Comparison of ENCODE assay signal across 23 cellular contexts in the genomic region with DNA sequence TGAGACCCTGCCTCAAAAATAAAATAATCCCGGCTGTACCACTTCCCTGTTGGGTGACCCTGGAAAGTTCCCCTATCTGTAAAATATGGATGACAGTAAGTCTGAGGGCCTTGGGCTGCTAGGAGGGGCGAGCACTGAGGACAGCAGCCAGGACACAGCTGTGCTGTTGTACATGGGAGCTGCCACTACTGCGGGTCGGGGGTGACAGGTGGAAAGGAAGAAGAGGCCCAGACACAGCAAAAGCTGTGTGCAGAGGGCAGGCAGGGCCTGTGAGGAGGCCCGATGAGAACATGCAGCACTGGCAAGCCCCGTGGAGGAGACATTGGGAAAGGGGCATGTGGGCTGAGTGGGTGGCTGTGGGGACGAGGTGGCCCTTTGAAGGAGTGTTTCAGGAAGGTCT. TPM values are rescaled to one million over a fixed set of nuclear protein-coding genes. Genes with fewer than 3 reads are reported as not detected.
A peak's percentile ranks its signal among the peaks of the same experiment; 100 is the strongest.
DNase-seq lines count a peak whose midpoint lies in the region; ATAC-seq, FAIRE-seq and TF ChIP-seq lines count a peak whose summit lies in the region.
"Had no signal": no experiment of that assay in that cellular context is flagged by ENCODE, and none has a peak within 500 bp of the region (broad histone marks: within the 10 kb centered on the region; RNA-seq: fewer than 3 reads in every experiment).

No MANE protein-coding gene starts in this region.

- peak overlapping the region; percentile 28 for H2AK5ac ChIP-seq in neuronal stem cell (ENCODE audit: low read depth, low read length)

- H3K27ac ChIP-seq in HepG2 (ENCODE audit: extremely low read length, insufficient read depth, low read length) (no peak overlapping the region), right lobe of liver (no peak overlapping the region), adrenal gland (peak overlapping the region in 3 of 5 donors; percentile 47 to 72 (median 57)), neuronal stem cell (replicated peaks; ENCODE audit: low read length) (no peak overlapping the region)
- H3K27ac ChIP-seq: HL-60, Peyer's patch had no signal

- H3K27me3 ChIP-seq in HepG2 (ENCODE audit: control insufficient read depth in 1 of 2, insufficient read depth in 2 of 2, low read length in 2 of 2) (peaks cover 23 to 64% of the 10 kb centered on the region in 2 experiments), right lobe of liver (no peaks in the 10 kb centered on the region), adrenal gland (no peaks in the 10 kb centered on the region), neuronal stem cell (ENCODE audit: control insufficient read depth in 3 of 3, insufficient read depth in 3 of 3, low read depth in 1 of 3, low read length in 3 of 3) (peaks cover 0 to 11% (median 0%) of the 10 kb centered on the region in 3 experiments)
- H3K27me3 ChIP-seq: ascending aorta, Peyer's patch had no signal

- H2BK120ac ChIP-seq in neuronal stem cell (ENCODE audit: low read depth, low read length): no peak overlapping the region

- TF ChIP-seq CTCF in HepG2 (CRISPR knock-in tag; IDR thresholded peaks at IDR 0.05): no peak
- TF ChIP-seq CTCF in right lobe of liver (IDR thresholded peaks at IDR 0.05): no peak
- TF ChIP-seq CTCF in adrenal gland (IDR thresholded peaks at IDR 0.05): no peak

- peak; percentile 9; the same call in 2 of the 3 replicates for ATAC-seq in HepG2
- ATAC-seq in right lobe of liver: no peak
- ATAC-seq in GM21717 (IDR thresholded peaks at IDR 0.05; ENCODE audit: unreplicated experiment): no peak
- ATAC-seq: activated CD8-positive, alpha-beta T cell treated with anti-CD3 and anti-CD28 coated beads, Interleukin-2, amount 10 ng/mL, durations not matched to agents 7 days and 5 days; effector memory CD8-positive, alpha-beta T cell; stimulated activated naive B cell treated with anti-CD40 and anti-IgM and Interleukin-4, amounts not matched to agents 10 μg/mL and 1 μg/mL and 100 μg/mL, for 72 hours had no signal

- intact Hi-C loops in HepG2 (cut with micrococcal nuclease; ENCODE audit: unreplicated experiment) (no loop called here), right lobe of liver (cut with DNase I) (no loop called here), adrenal gland (cut with DNase I) (no loop called here)

- no peaks in the 10 kb centered on the region for H4K20me1 ChIP-seq in HepG2 (ENCODE audit: insufficient read depth, low read length)

- H3K4me3 ChIP-seq in HepG2 (replicated peaks in 1 of 3; ENCODE audit: insufficient read depth in 1 of 3, low read depth in 2 of 3, low read length in 3 of 3) (no peak overlapping the region), right lobe of liver (no peak overlapping the region), adrenal gland (no peak overlapping the region), neuronal stem cell (ENCODE audit: low read length in 2 of 2) (no peak overlapping the region)
- H3K4me3 ChIP-seq: ascending aorta, Peyer's patch had no signal

- 3% methylated on average over 7 of the region's 7 CpGs for WGBS in HepG2 (ENCODE audit: low lambda C conversion rate)
- 80% methylated on average over 4 of the region's 7 CpGs for WGBS in right lobe of liver (ENCODE audit: insufficient coverage, low coverage, low lambda C conversion rate, missing lambda C conversion rate)
- 70 to 77% (median 73%) methylated on average over 5 to 7 of the region's 7 CpGs for WGBS in adrenal gland, 4 donors
- no CpG with 5 or more reads among the region's 7 CpGs for WGBS in neuronal stem cell (ENCODE audit: extremely low coverage in 2 of 2, insufficient read length in 2 of 2, insufficient replicate concordance in 1 of 2), 2 donors

- TF ChIP-seq RAD21 in HepG2 (CRISPR knock-in tag; IDR thresholded peaks at IDR 0.05): no peak

- no peak overlapping the region for H2AFZ ChIP-seq in HepG2 (ENCODE audit: low read length)
- no peak overlapping the region for H2AFZ ChIP-seq in neuronal stem cell (ENCODE audit: low read length)

- H3K4me2 ChIP-seq in HepG2 (ENCODE audit: low read depth, low read length) (no peak overlapping the region), neuronal stem cell (ENCODE audit: insufficient read depth, low read length, poor library complexity, severe bottlenecking) (no peak overlapping the region)

- no peak for DNase-seq in HepG2 (ENCODE audit: low spot score)
- DNase-seq in right lobe of liver: no peak
- DNase-seq in adrenal gland: no peak
- no peak for DNase-seq in neuronal stem cell (ENCODE audit: low spot score)
- no peak for DNase-seq in DMS 273 (lab: John Stamatoyannopoulos, UW; ENCODE audit: unreplicated experiment)
- no peak for DNase-seq in activated CD8-positive, alpha-beta memory T cell treated with anti-CD3 and anti-CD28 coated beads, Interleukin-2, amount 50 U/mL, for 48 hours
- DNase-seq: activated CD8-positive, alpha-beta T cell treated with anti-CD3 and anti-CD28 coated beads, Interleukin-2, amount 10 ng/mL, durations not matched to agents 7 days and 5 days; caudate nucleus; effector memory CD8-positive, alpha-beta T cell; H7; immature natural killer cell; Karpas-422; NCI-H1436; NCI-H2081; NCI-H2227 treated with DMSO at 0.1 percent for 48 hours; NCI-H526 treated with DMSO at 0.1 percent for 48 hours; Peyer's patch; SHP77 treated with DMSO at 0.1 percent for 48 hours; stimulated activated naive B cell treated with anti-CD40 and anti-IgM and Interleukin-4, amounts not matched to agents 10 μg/mL and 1 μg/mL and 100 μg/mL, for 72 hours had no signal

- H3K23ac ChIP-seq in neuronal stem cell (ENCODE audit: low read depth, low read length, poor library complexity): no peak overlapping the region

- H3K4ac ChIP-seq in neuronal stem cell (ENCODE audit: low read length): peak overlapping the region; percentile 5

- no peak overlapping the region for H4K91ac ChIP-seq in neuronal stem cell (ENCODE audit: low read depth, low read length, poor library complexity)

- in situ Hi-C loops in HepG2 (cut with HindIII; ENCODE audit: extremely low pct_ligation_motif_present, low pct_unique_long_range_greater_than_20kb): no loop called here

- H3K36me3 ChIP-seq in HepG2 (replicated peaks in 1 of 2; ENCODE audit: control insufficient read depth in 1 of 2, insufficient read depth in 2 of 2, low read length in 2 of 2) (no peaks in the 10 kb centered on the region), right lobe of liver (no peaks in the 10 kb centered on the region), adrenal gland (replicated peaks in 1 of 2) (no peaks in the 10 kb centered on the region), neuronal stem cell (replicated peaks in 1 of 2; ENCODE audit: control insufficient read depth in 2 of 2, insufficient read depth in 2 of 2, low read length in 2 of 2) (no peaks in the 10 kb centered on the region)
- H3K36me3 ChIP-seq: ascending aorta, Peyer's patch had no signal

- FAIRE-seq in HepG2 (lab: Jason Lieb, UNC): no peak
- FAIRE-seq: GM12891 had no signal

- CTCF ChIA-PET in HepG2 (lab: Yijun Ruan, JAX; ENCODE audit: low intra/inter-chr PET ratio, low total read pairs): no interaction called here

- H3K4me1 ChIP-seq in HepG2 (ENCODE audit: insufficient read depth, low read length) (no peaks in the 10 kb centered on the region), right lobe of liver (no peaks in the 10 kb centered on the region), adrenal gland (replicated peaks in 1 of 2) (peaks cover 0 to 4% of the 10 kb centered on the region in 2 donors), neuronal stem cell (ENCODE audit: control insufficient read depth in 2 of 2, insufficient read depth in 1 of 2, low read depth in 1 of 2, low read length in 2 of 2) (peaks cover 4 to 11% of the 10 kb centered on the region in 2 donors)

- H2BK15ac ChIP-seq in neuronal stem cell (ENCODE audit: low read length): peak overlapping the region; percentile 38

- H3K14ac ChIP-seq in neuronal stem cell (ENCODE audit: low read length): peak overlapping the region; percentile 4

- POLR2A ChIA-PET in HepG2 (lab: Yijun Ruan, JAX): no interaction called here

- H4K8ac ChIP-seq in neuronal stem cell (ENCODE audit: low read depth, low read length): no peak overlapping the region

- no peaks in the 10 kb centered on the region for H3K79me1 ChIP-seq in neuronal stem cell (ENCODE audit: low read depth, low read length)

- no peak overlapping the region for H2BK12ac ChIP-seq in neuronal stem cell (ENCODE audit: low read length)

- no peaks in the 10 kb centered on the region for H3K79me2 ChIP-seq in HepG2 (ENCODE audit: insufficient read depth, low read length)

- BruUV-seq in HepG2 (replicated peaks; lab: Mats Ljungman, UMichigan): no TSS peak

- H2BK5ac ChIP-seq in neuronal stem cell (ENCODE audit: low read length): no peak overlapping the region

- peak overlapping the region; percentile 74 for H3K18ac ChIP-seq in neuronal stem cell (ENCODE audit: low read length)

- H3K9ac ChIP-seq in HepG2 (ENCODE audit: insufficient read depth, low read depth, low read length) (no peak overlapping the region), neuronal stem cell (ENCODE audit: low read depth, low read length, poor library complexity) (no peak overlapping the region)

- H3K9me3 ChIP-seq in HepG2 (ENCODE audit: low read length): no peaks in the 10 kb centered on the region
- no peaks in the 10 kb centered on the region for H3K9me3 ChIP-seq in right lobe of liver
- no peaks in the 10 kb centered on the region for H3K9me3 ChIP-seq in adrenal gland (replicated peaks in 1 of 3)
- no peaks in the 10 kb centered on the region for H3K9me3 ChIP-seq in neuronal stem cell (replicated peaks in 1 of 2; ENCODE audit: control insufficient read depth in 2 of 2, insufficient read depth in 1 of 2, low read depth in 1 of 2, low read length in 2 of 2)
- H3K9me3 ChIP-seq: ascending aorta, Peyer's patch had no signal

- TF ChIP-seq POLR2A in HepG2 (IDR thresholded peaks at IDR 0.05; ENCODE audit: insufficient read depth in 1 of 2, low read depth in 2 of 2, low read length in 2 of 2): no peak
- TF ChIP-seq POLR2A in right lobe of liver (IDR thresholded peaks at IDR 0.05): no peak
- no peak for TF ChIP-seq POLR2A in adrenal gland (IDR thresholded peaks at IDR 0.05)

- no peak for TF ChIP-seq EP300 in HepG2 (IDR thresholded peaks at IDR 0.05; ENCODE audit: low read depth in 2 of 2, low read length in 2 of 2)
- TF ChIP-seq EP300 in HepG2 (CRISPR knock-in tag; IDR thresholded peaks at IDR 0.05; ENCODE audit: borderline replicate concordance): no peak

RNA-seq across cellular contexts. Expression of a gene that starts 28.8 kb away (rescaled TPM):
- total RNA-seq in HepG2 (2016; rRNA removed; fragmentation: Illumina TruSeq; extraction: Trizol): 11.3 and 25.9 TPM in 2 replicates
- 3.5 and 4.2 TPM in 2 replicates for total RNA-seq in HepG2 (2016; cell fraction: cytosol; rRNA removed; fragmentation: Illumina TruSeq; extraction: Trizol; ENCODE audit: low read depth)
- total RNA-seq in HepG2 (2016; cell fraction: insoluble cytoplasmic fraction; rRNA removed; fragmentation: Illumina TruSeq; extraction: Trizol): 8.4 and 25.7 TPM in 2 replicates
- total RNA-seq in HepG2 (2016; cell fraction: membrane; rRNA removed; fragmentation: Illumina TruSeq; extraction: Trizol): 10.9 and 11.4 TPM in 2 replicates
- 22.1 and 28.3 TPM in 2 replicates for total RNA-seq in HepG2 (2016; cell fraction: nucleus; rRNA removed; fragmentation: Illumina TruSeq; extraction: Trizol)
- 46.6 and 69.2 TPM in 2 replicates for polyA plus RNA-seq in HepG2 (2011; rRNA removed)
- polyA plus RNA-seq in HepG2 (2011; cell fraction: cytosol; rRNA removed): 33.4 and 47.8 TPM in 2 replicates
- polyA plus RNA-seq in HepG2 (2011; cell fraction: nucleus; rRNA removed): 135 and 157 TPM in 2 replicates
- polyA plus RNA-seq in HepG2 (2012): 27.3 and 39.4 TPM in 2 replicates
- polyA plus RNA-seq in HepG2 (2016; cell fraction: cytosol; fragmentation: Illumina TruSeq; extraction: Trizol; ENCODE audit: low read depth): 1.0 and 1.2 TPM in 2 replicates
- 6.0 and 8.4 TPM in 2 replicates for polyA plus RNA-seq in HepG2 (2016; cell fraction: insoluble cytoplasmic fraction; fragmentation: Illumina TruSeq; extraction: Trizol; ENCODE audit: low read depth)
- 3.1 and 3.2 TPM in 2 replicates for polyA plus RNA-seq in HepG2 (2016; cell fraction: membrane; fragmentation: Illumina TruSeq; extraction: Trizol; ENCODE audit: low read depth)
- 51.6 and 60.2 TPM in 2 replicates for polyA plus RNA-seq in HepG2 (2016; cell fraction: nucleus; fragmentation: Illumina TruSeq; extraction: Trizol; ENCODE audit: insufficient read depth, low read depth)
- 29.1 and 175 TPM in 2 replicates for polyA minus RNA-seq in HepG2 (2011; rRNA and poly(A)+ RNA removed; ENCODE audit: low replicate concordance)
- 41.8 and 45.0 TPM in 2 replicates for polyA minus RNA-seq in HepG2 (2011; cell fraction: cytosol; rRNA and poly(A)+ RNA removed)
- polyA minus RNA-seq in HepG2 (2011; cell fraction: nucleus; rRNA and poly(A)+ RNA removed): 25.8 and 31.7 TPM in 2 replicates
- 10 to 100 TPM; 11.9 to 18.9 (median 12.6) TPM for total RNA-seq in right lobe of liver
- total RNA-seq in adrenal gland: 10 to 100 TPM; 14.0 to 31.6 (median 27.8) TPM
- 10 to 100 TPM in 2 of 3 donors, 1 to 10 TPM in 1; 4.4 to 23.4 (median 14.6) TPM for polyA plus RNA-seq in adrenal gland
- 40.1 TPM for polyA plus RNA-seq in neuronal stem cell (2013, experiment 1 of 2)
- 39.2 TPM for polyA plus RNA-seq in neuronal stem cell (2013, experiment 2 of 2)

RNA-seq across cellular contexts. Expression of a gene that starts 40.8 kb away (rescaled TPM):
- total RNA-seq in HepG2 (2016; rRNA removed; fragmentation: Illumina TruSeq; extraction: Trizol): 23.2 and 26.7 TPM in 2 replicates
- 40.7 and 45.8 TPM in 2 replicates for total RNA-seq in HepG2 (2016; cell fraction: cytosol; rRNA removed; fragmentation: Illumina TruSeq; extraction: Trizol; ENCODE audit: low read depth)
- 26.3 and 27.1 TPM in 2 replicates for total RNA-seq in HepG2 (2016; cell fraction: insoluble cytoplasmic fraction; rRNA removed; fragmentation: Illumina TruSeq; extraction: Trizol)
- 37.4 and 41.3 TPM in 2 replicates for total RNA-seq in HepG2 (2016; cell fraction: membrane; rRNA removed; fragmentation: Illumina TruSeq; extraction: Trizol)
- total RNA-seq in HepG2 (2016; cell fraction: nucleus; rRNA removed; fragmentation: Illumina TruSeq; extraction: Trizol): 10.3 and 11.7 TPM in 2 replicates
- 24.8 and 27.8 TPM in 2 replicates for polyA plus RNA-seq in HepG2 (2011; rRNA removed)
- polyA plus RNA-seq in HepG2 (2011; cell fraction: cytosol; rRNA removed): 18.3 and 31.5 TPM in 2 replicates
- polyA plus RNA-seq in HepG2 (2011; cell fraction: nucleus; rRNA removed): 24.2 and 29.2 TPM in 2 replicates
- polyA plus RNA-seq in HepG2 (2012): 14.6 and 20.3 TPM in 2 replicates
- polyA plus RNA-seq in HepG2 (2016; cell fraction: cytosol; fragmentation: Illumina TruSeq; extraction: Trizol; ENCODE audit: low read depth): 55.3 and 63.9 TPM in 2 replicates
- polyA plus RNA-seq in HepG2 (2016; cell fraction: insoluble cytoplasmic fraction; fragmentation: Illumina TruSeq; extraction: Trizol; ENCODE audit: low read depth): 33.9 and 35.0 TPM in 2 replicates
- polyA plus RNA-seq in HepG2 (2016; cell fraction: membrane; fragmentation: Illumina TruSeq; extraction: Trizol; ENCODE audit: low read depth): 40.8 and 47.0 TPM in 2 replicates
- 23.0 and 24.9 TPM in 2 replicates for polyA plus RNA-seq in HepG2 (2016; cell fraction: nucleus; fragmentation: Illumina TruSeq; extraction: Trizol; ENCODE audit: insufficient read depth, low read depth)
- 10.9 and 17.9 TPM in 2 replicates for polyA minus RNA-seq in HepG2 (2011; rRNA and poly(A)+ RNA removed; ENCODE audit: low replicate concordance)
- 4.6 and 5.6 TPM in 2 replicates for polyA minus RNA-seq in HepG2 (2011; cell fraction: cytosol; rRNA and poly(A)+ RNA removed)
- polyA minus RNA-seq in HepG2 (2011; cell fraction: nucleus; rRNA and poly(A)+ RNA removed): 8.2 and 14.2 TPM in 2 replicates
- 10 to 100 TPM in 3 of 6 experiments, 1 to 10 TPM in 3; 6.0 to 16.3 (median 9.7) TPM for total RNA-seq in right lobe of liver
- total RNA-seq in adrenal gland: 10 to 100 TPM; 17.0 to 49.5 (median 20.3) TPM
- polyA plus RNA-seq in adrenal gland: 10 to 100 TPM in 2 of 3 donors, 1 to 10 TPM in 1; 9.2 to 39.5 (median 25.5) TPM
- 10.5 TPM for polyA plus RNA-seq in neuronal stem cell (2013, experiment 1 of 2)
- 9.7 TPM for polyA plus RNA-seq in neuronal stem cell (2013, experiment 2 of 2)

RNA-seq across cellular contexts. Expression of a gene that starts 54.8 kb away (rescaled TPM):
- total RNA-seq in HepG2 (2016; rRNA removed; fragmentation: Illumina TruSeq; extraction: Trizol) (0.35 and 1.5 TPM in 2 replicates), right lobe of liver (1 to 10 TPM in 5 of 6 experiments, under 1 TPM in 1; 0.98 to 4.0 (median 2.7) TPM), adrenal gland (1 to 10 TPM; 1.1 to 4.8 (median 3.1) TPM)
- 0.35 and 0.51 TPM in 2 replicates for total RNA-seq in HepG2 (2016; cell fraction: cytosol; rRNA removed; fragmentation: Illumina TruSeq; extraction: Trizol; ENCODE audit: low read depth)
- total RNA-seq in HepG2 (2016; cell fraction: insoluble cytoplasmic fraction; rRNA removed; fragmentation: Illumina TruSeq; extraction: Trizol): 0.61 and 2.2 TPM in 2 replicates
- 0.77 and 0.90 TPM in 2 replicates for total RNA-seq in HepG2 (2016; cell fraction: membrane; rRNA removed; fragmentation: Illumina TruSeq; extraction: Trizol)
- total RNA-seq in HepG2 (2016; cell fraction: nucleus; rRNA removed; fragmentation: Illumina TruSeq; extraction: Trizol): 2.3 and 2.8 TPM in 2 replicates
- polyA plus RNA-seq in HepG2 (2011; rRNA removed) (1.6 and 2.7 TPM in 2 replicates), adrenal gland (10 to 100 TPM in 1 of 3 donors, 1 to 10 TPM in 2; 1.5 to 10.6 (median 5.3) TPM)
- polyA plus RNA-seq in HepG2 (2011; cell fraction: cytosol; rRNA removed): 0.71 and 0.90 TPM in 2 replicates
- polyA plus RNA-seq in HepG2 (2011; cell fraction: nucleus; rRNA removed): 17.9 and 22.1 TPM in 2 replicates
- 0.72 and 2.1 TPM in 2 replicates for polyA plus RNA-seq in HepG2 (2012)
- polyA plus RNA-seq in HepG2 (2016; cell fraction: cytosol; fragmentation: Illumina TruSeq; extraction: Trizol; ENCODE audit: low read depth): 0.47 and 0.50 TPM in 2 replicates
- 0.32 and 0.50 TPM in 2 replicates for polyA plus RNA-seq in HepG2 (2016; cell fraction: insoluble cytoplasmic fraction; fragmentation: Illumina TruSeq; extraction: Trizol; ENCODE audit: low read depth)
- polyA plus RNA-seq in HepG2 (2016; cell fraction: membrane; fragmentation: Illumina TruSeq; extraction: Trizol; ENCODE audit: low read depth): 0.47 and 0.74 TPM in 2 replicates
- polyA plus RNA-seq in HepG2 (2016; cell fraction: nucleus; fragmentation: Illumina TruSeq; extraction: Trizol; ENCODE audit: insufficient read depth, low read depth): 9.2 and 10.4 TPM in 2 replicates
- 1.6 and 5.1 TPM in 2 replicates for polyA minus RNA-seq in HepG2 (2011; rRNA and poly(A)+ RNA removed; ENCODE audit: low replicate concordance)
- polyA minus RNA-seq in HepG2 (2011; cell fraction: cytosol; rRNA and poly(A)+ RNA removed): not detected in 2 replicates
- 3.9 and 4.1 TPM in 2 replicates for polyA minus RNA-seq in HepG2 (2011; cell fraction: nucleus; rRNA and poly(A)+ RNA removed)
- 2.3 TPM for polyA plus RNA-seq in neuronal stem cell (2013, experiment 1 of 2)
- polyA plus RNA-seq in neuronal stem cell (2013, experiment 2 of 2): 1.9 TPM

Comparison
In these comparisons a context has a peak if more than half of its experiments do, and no peak if none do; other contexts are left out.
1. H3K27ac ChIP-seq: peak in adrenal gland (3 of 5); none in HepG2 (single experiment), right lobe of liver (0 of 3) and neuronal stem cell (single experiment).